In the genomic region with DNA sequence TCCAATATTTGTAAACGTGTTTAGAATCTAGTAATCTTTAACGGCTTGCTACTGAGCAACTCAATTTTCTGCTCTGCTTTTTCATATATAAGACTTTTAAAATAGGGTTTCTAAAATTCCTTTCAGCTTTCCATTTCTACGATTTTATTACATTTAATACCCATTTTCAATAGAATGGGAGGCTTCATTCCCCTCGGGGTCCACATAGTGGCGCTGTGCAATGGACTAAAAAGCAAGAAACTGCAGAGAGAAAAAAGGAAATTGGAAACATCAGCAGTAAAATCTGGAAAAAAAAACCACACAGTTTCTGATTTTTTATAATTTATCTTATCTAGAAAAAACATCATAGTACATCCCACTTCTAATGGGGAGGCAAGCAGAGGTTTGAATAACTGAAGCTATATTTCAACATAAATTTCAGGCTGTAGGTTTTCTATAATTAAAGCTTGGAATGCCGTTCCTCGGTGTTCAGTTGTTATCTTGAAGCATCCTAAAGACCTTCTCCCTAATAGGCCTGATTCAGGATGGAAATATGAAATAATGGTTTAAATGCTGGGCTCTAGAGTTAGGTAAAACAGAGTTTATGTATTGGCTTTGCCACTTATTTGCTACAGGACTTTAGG, we compare ENCODE assay signal across 7 cellular contexts. TPM values are rescaled to one million over a fixed set of nuclear protein-coding genes. Genes with fewer than 3 reads are reported as not detected.
DNase-seq lines count a peak whose midpoint lies in the region; FAIRE-seq and TF ChIP-seq lines count a peak whose summit lies in the region.

No MANE protein-coding gene starts in this region.

- no peaks in the 10 kb centered on the region for H3K36me3 Mint-ChIP-seq in neural progenitor cell

- no peak for TF ChIP-seq POLR2A in H54 (IDR thresholded peaks at IDR 0.05; ENCODE audit: low read depth, low read length)

- no peaks in the 10 kb centered on the region for H3F3A ChIP-seq in neural progenitor cell (ENCODE audit: low read depth)

- peaks cover 3% of the 10 kb centered on the region for H3K27me3 Mint-ChIP-seq in neural progenitor cell (ENCODE audit: insufficient read depth, low read depth)

- H3K36me3 ChIP-seq in neural progenitor cell: no peaks in the 10 kb centered on the region

- H3K27ac Mint-ChIP-seq in neural progenitor cell: no peak overlapping the region

- no peaks in the 10 kb centered on the region for H3K9me3 Mint-ChIP-seq in neural progenitor cell

- H3K9me3 ChIP-seq in neural progenitor cell (ENCODE audit: low read depth): no peaks in the 10 kb centered on the region

- H4K20me1 ChIP-seq in neural progenitor cell (ENCODE audit: low read depth): no peaks in the 10 kb centered on the region

- H3K27ac ChIP-seq in neural progenitor cell: no peak overlapping the region

- FAIRE-seq in H54 (lab: Jason Lieb, UNC): no peak

- no peaks in the 10 kb centered on the region for H3K4me1 Mint-ChIP-seq in neural progenitor cell

- H3K27me3 ChIP-seq in neural progenitor cell: no peaks in the 10 kb centered on the region

- no peaks in the 10 kb centered on the region for H3K4me1 ChIP-seq in neural progenitor cell

- H3K4me3 ChIP-seq in WI38 (ENCODE audit: low read depth, low read length): no peak overlapping the region
- no peak overlapping the region for H3K4me3 ChIP-seq in epithelial cell of proximal tubule (ENCODE audit: low read depth, low read length)
- no peak overlapping the region for H3K4me3 ChIP-seq in neural progenitor cell

- no peak overlapping the region for H3K9ac ChIP-seq in neural progenitor cell

- H3K4me3 Mint-ChIP-seq in neural progenitor cell: no peak overlapping the region

- DNase-seq in GM03348 (ENCODE audit: low spot score): peak; percentile 66
- DNase-seq in NAMALWA (ENCODE audit: low spot score): peak; percentile 52
- no peak for DNase-seq in epithelial cell of proximal tubule (ENCODE audit: low read depth)
- DNase-seq in neural progenitor cell (ENCODE audit: low spot score): peak; percentile 55
- no peak for DNase-seq in NCI-H146 (lab: John Stamatoyannopoulos, UW)
- no peak for DNase-seq in H54 (ENCODE audit: insufficient read length, low spot score)

- no peak overlapping the region for H3K4me2 ChIP-seq in neural progenitor cell

- H2AFZ ChIP-seq in neural progenitor cell (replicated peaks): no peak overlapping the region

- no peaks in the 10 kb centered on the region for H3K79me2 ChIP-seq in neural progenitor cell (ENCODE audit: low read depth)

- TF ChIP-seq CTCF in WI38 (IDR thresholded peaks at IDR 0.05; ENCODE audit: low read depth, low read length) (peak; percentile 88), epithelial cell of proximal tubule (conservative IDR thresholded peaks at IDR 0.05; ENCODE audit: low read depth, low read length) (peak; percentile 97), neural progenitor cell (IDR thresholded peaks at IDR 0.05) (peak; percentile 99)

RNA-seq across cellular contexts. Expression of a gene that starts 18.7 kb away (rescaled TPM):
- total RNA-seq in epithelial cell of proximal tubule (1.2 and 1.7 TPM in 2 replicates), neural progenitor cell (ENCODE audit: low replicate concordance) (0.69 and 1.4 TPM in 2 replicates)

RNA-seq across cellular contexts. Expression of a gene that starts 25.5 kb away (rescaled TPM):
- total RNA-seq in epithelial cell of proximal tubule (0.14 TPM in 1 of 2 replicates, not detected in the other), neural progenitor cell (ENCODE audit: low replicate concordance) (not detected in 2 replicates)

Comparison
In these comparisons a context has a peak if more than half of its experiments do, and no peak if none do; other contexts are left out.
1. DNase-seq: peak in GM03348 (single experiment), NAMALWA (single experiment) and neural progenitor cell (single experiment); none in epithelial cell of proximal tubule (single experiment), NCI-H146 (single experiment) and H54 (single experiment).
2. Peak in every context shown above with its lines, with median percentiles within 50 percentile points of each other: CTCF ChIP-seq.